In the genomic region with DNA sequence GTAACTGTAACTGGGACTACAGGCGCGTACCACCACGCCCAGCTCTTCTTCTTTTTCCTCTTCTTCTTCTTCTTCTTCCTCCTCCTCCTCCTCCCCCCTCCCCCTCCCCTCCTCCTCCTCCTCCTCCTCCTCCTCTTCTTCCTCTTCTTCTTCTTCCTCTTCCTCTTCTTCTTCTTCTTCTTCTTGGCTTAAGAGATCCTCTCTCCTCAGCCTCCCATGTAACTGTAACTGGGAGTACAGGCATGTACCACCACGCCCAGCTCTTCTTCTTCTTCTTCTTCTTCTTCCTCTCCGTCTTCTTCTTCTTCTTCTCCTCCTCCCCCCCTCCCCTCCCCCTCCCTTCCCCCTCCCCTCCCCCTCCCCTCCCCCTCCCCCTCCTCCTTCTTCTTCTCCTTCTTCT, we compare ENCODE assay signal across 37 cellular contexts. TPM values are rescaled to one million over a fixed set of nuclear protein-coding genes. Genes with fewer than 3 reads are reported as not detected.
"Had no signal": no experiment of that assay in that cellular context is flagged by ENCODE, and none has a peak within 500 bp of the region (broad histone marks: within the 10 kb centered on the region; RNA-seq: fewer than 3 reads in every experiment).

No MANE protein-coding gene starts in this region.

- DNase-seq: activated CD4-positive, alpha-beta T cell treated with anti-CD3 and anti-CD28 coated beads, Interleukin-2, amount 10 ng/mL, durations not matched to agents 24 days and 14 days; activated CD4-positive, alpha-beta T cell treated with anti-CD3 and anti-CD28 coated beads, Interleukin-2, amount 50 U/mL, for 4 hours; activated CD8-positive, alpha-beta memory T cell treated with anti-CD3 and anti-CD28 coated beads, Interleukin-2, amount 50 U/mL, for 4 hours; activated CD8-positive, alpha-beta T cell treated with anti-CD3 and anti-CD28 coated beads for 36 hours; activated effector memory CD4-positive, alpha-beta T cell treated with Interleukin-2 at 50 U/mL for 16 hours; activated naive CD4-positive, alpha-beta T cell treated with anti-CD3 and anti-CD28 coated beads, Interleukin-2, amount 10 ng/mL, durations not matched to agents 7 days and 5 days; activated naive CD8-positive, alpha-beta T cell treated with anti-CD3 and anti-CD28 coated beads, Interleukin-2, amount 50 U/mL, for 24 hours; activated T-cell treated with anti-CD3 and anti-CD28 coated beads for 4 hours; activated T-cell treated with anti-CD3 and anti-CD28 coated beads, Interleukin-2, amount 50 U/mL, for 48 hours; anterior cingulate cortex; brain microvascular endothelial cell; colonic mucosa; Kasumi-1; KG1; MG63; NCI-H1048; NCI-H1105 treated with DMSO at 0.1 percent for 48 hours; NCI-H1436 treated with DMSO at 0.1 percent for 48 hours; NCI-H187; NCI-H2029 treated with DMSO at 0.1 percent for 48 hours; NCI-H2107; NCI-H2171; NCI-H510A; NCI-H526; NCI-H748 treated with DMSO at 0.1 percent for 48 hours; NK-92 treated with Interleukin-12 subunit alpha and Interleukin-12 subunit beta, amount 100 ng/mL, for 24 hours; SHP77 treated with DMSO at 0.1 percent for 48 hours; SK-N-SH; T1000 had no signal

- H3K4me3 ChIP-seq: cardiac muscle cell, colonic mucosa, MG63, SJSA1 had no signal

- H3K9me3 ChIP-seq: colonic mucosa had no signal

- H3K36me3 Mint-ChIP-seq: activated naive CD4-positive, alpha-beta T cell treated with anti-CD3 and anti-CD28 coated beads, Interleukin-2, amount 10 ng/mL, durations not matched to agents 7 days and 5 days; activated naive CD8-positive, alpha-beta T cell had no signal

- H3K27ac ChIP-seq: cardiac muscle cell, colonic mucosa, SJSA1 had no signal

- H3K27me3 ChIP-seq: brain microvascular endothelial cell, colonic mucosa, MG63, SJSA1 had no signal

- H3K4me3 Mint-ChIP-seq: activated CD4-positive, alpha-beta T cell treated with anti-CD3 and anti-CD28 coated beads, Interleukin-2, amount 10 ng/mL, durations not matched to agents 24 days and 14 days; activated CD8-positive, alpha-beta T cell treated with anti-CD3 and anti-CD28 coated beads for 36 hours; activated naive CD4-positive, alpha-beta T cell treated with anti-CD3 and anti-CD28 coated beads, Interleukin-2, amount 10 ng/mL, durations not matched to agents 7 days and 5 days; activated naive CD8-positive, alpha-beta T cell; activated naive CD8-positive, alpha-beta T cell treated with anti-CD3 and anti-CD28 coated beads, Interleukin-2, amount 50 U/mL, for 24 hours; central memory CD8-positive, alpha-beta T cell had no signal

- FAIRE-seq: TTC549 had no signal

- H3K4me1 Mint-ChIP-seq: activated naive CD4-positive, alpha-beta T cell treated with anti-CD3 and anti-CD28 coated beads, Interleukin-2, amount 10 ng/mL, durations not matched to agents 7 days and 5 days; central memory CD8-positive, alpha-beta T cell had no signal

- H3K9me2 ChIP-seq: SK-N-SH had no signal

- H3K27ac Mint-ChIP-seq: activated CD4-positive, alpha-beta T cell treated with anti-CD3 and anti-CD28 coated beads, Interleukin-2, amount 10 ng/mL, durations not matched to agents 24 days and 14 days; activated CD8-positive, alpha-beta T cell treated with anti-CD3 and anti-CD28 coated beads for 36 hours; activated naive CD4-positive, alpha-beta T cell treated with anti-CD3 and anti-CD28 coated beads, Interleukin-2, amount 10 ng/mL, durations not matched to agents 7 days and 5 days; activated naive CD8-positive, alpha-beta T cell; activated naive CD8-positive, alpha-beta T cell treated with anti-CD3 and anti-CD28 coated beads, Interleukin-2, amount 50 U/mL, for 24 hours had no signal

- H3K4me2 ChIP-seq: SK-N-SH had no signal

- ATAC-seq: activated CD8-positive, alpha-beta T cell treated with anti-CD3 and anti-CD28 coated beads for 36 hours; activated naive CD8-positive, alpha-beta T cell treated with anti-CD3 and anti-CD28 coated beads, Interleukin-2, amount 50 U/mL, for 24 hours had no signal

- H3K36me3 ChIP-seq: brain microvascular endothelial cell, cardiac muscle cell, colonic mucosa, SJSA1 had no signal

- H3K9me3 Mint-ChIP-seq: activated CD8-positive, alpha-beta T cell treated with anti-CD3 and anti-CD28 coated beads for 36 hours; activated naive CD4-positive, alpha-beta T cell treated with anti-CD3 and anti-CD28 coated beads, Interleukin-2, amount 10 ng/mL, durations not matched to agents 7 days and 5 days; activated naive CD8-positive, alpha-beta T cell treated with anti-CD3 and anti-CD28 coated beads, Interleukin-2, amount 50 U/mL, for 24 hours; central memory CD8-positive, alpha-beta T cell had no signal

RNA-seq across cellular contexts. Expression of a gene that starts 5.3 kb away (rescaled TPM):
- total RNA-seq: OCI-LY7 had no signal

RNA-seq across cellular contexts. Expression of a gene that starts 36.0 kb away (rescaled TPM):
- total RNA-seq: activated CD4-positive, alpha-beta T cell treated with anti-CD3 and anti-CD28 coated beads, Interleukin-2, amount 10 ng/mL, durations not matched to agents 24 days and 14 days; activated CD8-positive, alpha-beta T cell treated with anti-CD3 and anti-CD28 coated beads for 36 hours; cardiac muscle cell; OCI-LY7; T-helper 1 cell treated with Interleukin-12 subunit alpha and Interleukin-12 subunit beta and Interleukin-4 antibody, amounts not matched to agents 30 ng/mL and 1 ng/mL, for 36 hours; T-helper 2 cell treated with Interferon-gamma antibody and Interleukin-4, amounts not matched to agents 100 ng/mL and 5 ng/mL, for 36 hours had no signal
- polyA plus RNA-seq: cardiac muscle cell had no signal

RNA-seq across cellular contexts. Expression of a gene that starts 46.7 kb away (rescaled TPM):
- total RNA-seq: activated CD8-positive, alpha-beta T cell treated with anti-CD3 and anti-CD28 coated beads for 36 hours; cardiac muscle cell; OCI-LY7 had no signal
